14 cellular contexts compared by ENCODE assay signal in the genomic region with DNA sequence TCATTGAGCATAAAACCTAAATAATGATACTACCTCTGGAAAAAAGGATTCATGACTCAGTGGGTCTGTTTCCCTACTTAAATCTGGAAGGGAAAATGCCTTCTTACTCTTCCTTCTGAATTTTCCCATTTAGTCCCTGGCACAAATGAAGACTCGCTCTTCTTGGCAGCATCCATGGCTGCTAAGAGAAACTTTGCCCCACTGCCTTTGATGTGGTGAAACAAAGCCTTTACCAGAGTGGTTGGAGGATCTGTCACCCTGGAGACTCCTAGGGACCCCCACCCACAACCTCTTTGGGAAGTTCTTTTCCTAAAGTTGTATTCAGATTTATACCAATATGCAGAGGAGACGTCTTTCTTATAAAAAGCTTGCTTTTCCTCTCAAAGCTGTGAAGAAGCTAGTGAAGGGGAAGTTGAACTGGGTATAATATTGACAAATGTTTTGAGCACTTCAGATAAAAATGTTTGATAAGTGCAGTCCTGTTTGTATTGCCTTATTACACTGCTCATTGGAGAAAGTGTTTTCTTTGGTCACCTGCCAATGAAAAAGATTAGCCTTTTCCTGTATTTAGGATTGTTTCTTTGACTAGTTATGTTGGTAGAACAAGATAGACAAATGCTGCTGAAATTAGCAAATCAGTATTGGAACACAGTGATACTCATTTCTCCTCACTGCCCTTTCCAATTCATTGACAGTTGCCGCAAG.
DNase-seq lines count a peak whose midpoint lies in the region; TF ChIP-seq lines count a peak whose summit lies in the region.
"Had no signal": no experiment of that assay in that cellular context is flagged by ENCODE, and none has a peak within 500 bp of the region (broad histone marks: within the 10 kb centered on the region; RNA-seq: fewer than 3 reads in every experiment).

No MANE protein-coding gene starts in this region.

- H3K4me1 ChIP-seq in PC-9 (replicated peaks; ENCODE audit: insufficient read depth): peaks cover 17% of the 10 kb centered on the region
- H3K4me1 ChIP-seq in ascending aorta: no peaks in the 10 kb centered on the region

- TF ChIP-seq CTCF in PC-9 (conservative IDR thresholded peaks at IDR 0.05) (no peak), fibroblast of the aortic adventitia (IDR thresholded peaks at IDR 0.05; ENCODE audit: insufficient read depth, low read length) (no peak), type B pancreatic cell (conservative IDR thresholded peaks at IDR 0.05) (no peak), ascending aorta (IDR thresholded peaks at IDR 0.05) (no peak)

- intact Hi-C loops in PC-9 (cut with micrococcal nuclease; ENCODE audit: unreplicated experiment) (no loop called here), ascending aorta (cut with DNase I) (no loop called here)

- CTCF ChIA-PET in PC-9 (lab: Charles Lee): no interaction called here

- H3K27ac ChIP-seq in PC-9 (no peak overlapping the region), ascending aorta (no peak overlapping the region)
- H3K27ac ChIP-seq: tibial nerve had no signal

- peak overlapping the region; percentile 18; the same call in 1 of the 2 replicates for H3K4me2 ChIP-seq in PC-9

- peak overlapping the region; percentile 13 for H3K4me3 Mint-ChIP-seq in type B pancreatic cell
- H3K4me3 Mint-ChIP-seq: activated CD8-positive, alpha-beta memory T cell treated with anti-CD3 and anti-CD28 coated beads, Interleukin-2, amount 10 ng/mL, durations not matched to agents 7 days and 5 days; naive B cell had no signal

- POLR2A ChIA-PET in PC-9 (lab: Charles Lee; ENCODE audit: unreplicated experiment): no interaction called here

- H2AFZ ChIP-seq in PC-9: no peak overlapping the region

- peak overlapping the region; percentile 24 for H3K27ac Mint-ChIP-seq in type B pancreatic cell
- H3K27ac Mint-ChIP-seq: activated CD8-positive, alpha-beta memory T cell treated with anti-CD3 and anti-CD28 coated beads, Interleukin-2, amount 10 ng/mL, durations not matched to agents 7 days and 5 days; naive B cell had no signal

- peaks cover 5% of the 10 kb centered on the region; the same call in 1 of the 2 replicates for H4K20me1 ChIP-seq in PC-9 (ENCODE audit: insufficient read depth)

- H3K4me1 Mint-ChIP-seq in type B pancreatic cell (ENCODE audit: unreplicated experiment): peaks cover 40% of the 10 kb centered on the region
- H3K4me1 Mint-ChIP-seq: activated CD8-positive, alpha-beta memory T cell treated with anti-CD3 and anti-CD28 coated beads, Interleukin-2, amount 10 ng/mL, durations not matched to agents 7 days and 5 days had no signal

- no peaks in the 10 kb centered on the region for H3K9me2 ChIP-seq in PC-9 (ENCODE audit: insufficient read depth)

- no peaks in the 10 kb centered on the region for H3K36me3 ChIP-seq in PC-9 (ENCODE audit: low read depth)
- no peaks in the 10 kb centered on the region for H3K36me3 ChIP-seq in ascending aorta
- H3K36me3 ChIP-seq: tibial nerve had no signal

- peaks cover 7% of the 10 kb centered on the region; the same call in 1 of the 2 replicates for H3F3A ChIP-seq in PC-9 (ENCODE audit: insufficient read depth, low read depth)

- H3K36me3 Mint-ChIP-seq in type B pancreatic cell: peaks cover 5% of the 10 kb centered on the region
- H3K36me3 Mint-ChIP-seq: activated CD8-positive, alpha-beta memory T cell treated with anti-CD3 and anti-CD28 coated beads, Interleukin-2, amount 10 ng/mL, durations not matched to agents 7 days and 5 days; activated naive CD4-positive, alpha-beta T cell treated with anti-CD3 and anti-CD28 coated beads, Interleukin-2, amount 50 U/mL, for 72 hours; naive B cell had no signal

- H3K27me3 ChIP-seq in PC-9 (ENCODE audit: insufficient read depth, low read depth) (no peaks in the 10 kb centered on the region), ascending aorta (no peaks in the 10 kb centered on the region)
- H3K27me3 ChIP-seq: tibial nerve had no signal

- H3K9me3 ChIP-seq in PC-9 (ENCODE audit: insufficient read depth, low read depth) (no peaks in the 10 kb centered on the region), ascending aorta (no peaks in the 10 kb centered on the region)
- H3K9me3 ChIP-seq: Caco-2, tibial nerve had no signal

- no peaks in the 10 kb centered on the region for H3K79me2 ChIP-seq in PC-9 (ENCODE audit: low read depth)

- no peaks in the 10 kb centered on the region for H3K9me3 Mint-ChIP-seq in type B pancreatic cell
- H3K9me3 Mint-ChIP-seq: activated naive CD4-positive, alpha-beta T cell treated with anti-CD3 and anti-CD28 coated beads, Interleukin-2, amount 50 U/mL, for 72 hours had no signal

- no peaks in the 10 kb centered on the region for H3K27me3 Mint-ChIP-seq in type B pancreatic cell
- H3K27me3 Mint-ChIP-seq: activated CD8-positive, alpha-beta memory T cell treated with anti-CD3 and anti-CD28 coated beads, Interleukin-2, amount 10 ng/mL, durations not matched to agents 7 days and 5 days; naive B cell had no signal

- no TSS peak for BruUV-seq in PC-9 (replicated peaks; lab: Mats Ljungman, UMichigan)

- no peak overlapping the region for H3K4me3 ChIP-seq in PC-9
- no peak overlapping the region for H3K4me3 ChIP-seq in fibroblast of the aortic adventitia (ENCODE audit: low read depth, low read length)
- no peak overlapping the region for H3K4me3 ChIP-seq in ascending aorta
- H3K4me3 ChIP-seq: tibial nerve had no signal

- peak; percentile 24 for DNase-seq in NCI-H345 (lab: John Stamatoyannopoulos, UW)
- no peak for DNase-seq in NCI-H345 treated with DMSO at 0.1 percent for 48 hours (lab: John Stamatoyannopoulos, UW; ENCODE audit: unreplicated experiment)
- peak in 1 of 2 experiments; percentile 76 for DNase-seq in PC-9
- DNase-seq in fibroblast of the aortic adventitia (ENCODE audit: low read depth): peak; percentile 45
- DNase-seq in type B pancreatic cell (ENCODE audit: extremely low spot score, unreplicated experiment): no peak
- no peak for DNase-seq in NCI-H1048 (lab: John Stamatoyannopoulos, UW)
- DNase-seq in ascending aorta (ENCODE audit: low spot score in 2 of 2): no peak
- no peak for DNase-seq in stimulated activated naive CD4-positive, alpha-beta T cell treated with Interleukin-2 at 50 U/mL for 16 hours (lab: John Stamatoyannopoulos, UW)
- DNase-seq: activated CD8-positive, alpha-beta memory T cell treated with anti-CD3 and anti-CD28 coated beads, Interleukin-2, amount 10 ng/mL, durations not matched to agents 7 days and 5 days; Caco-2; cortex of kidney; naive B cell had no signal

Comparison
In these comparisons a context has a peak if more than half of its experiments do, and no peak if none do; other contexts are left out.
1. DNase-seq: peak in NCI-H345 (single experiment) and fibroblast of the aortic adventitia (single experiment); none in NCI-H345 treated with DMSO at 0.1 percent for 48 hours (single experiment), type B pancreatic cell (single experiment), NCI-H1048 (single experiment), ascending aorta (0 of 2) and stimulated activated naive CD4-positive, alpha-beta T cell treated with Interleukin-2 at 50 U/mL for 16 hours (single experiment).